In the genomic region with DNA sequence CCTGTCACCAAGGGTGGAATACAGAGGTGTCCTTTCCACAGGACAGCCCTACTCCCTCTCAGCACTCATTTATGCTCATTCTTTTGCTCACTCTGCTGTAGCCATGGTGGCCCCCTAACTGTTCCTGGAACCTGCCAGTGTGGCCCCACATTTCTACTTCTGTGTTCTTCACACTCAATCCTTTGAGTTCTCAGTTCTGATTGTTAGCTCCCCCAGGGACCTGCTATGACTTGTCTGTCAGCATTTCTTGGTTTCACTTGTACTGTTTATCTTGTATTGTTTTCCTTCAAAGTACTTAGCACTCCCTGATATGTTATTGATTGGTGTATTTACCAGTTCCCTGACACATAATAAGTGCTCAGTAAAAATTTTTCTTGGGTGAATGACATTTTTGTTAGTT, we compare ENCODE assay signal across 13 cellular contexts. TPM values are rescaled to one million over a fixed set of nuclear protein-coding genes. Genes with fewer than 3 reads are reported as not detected.
DNase-seq lines count a peak whose midpoint lies in the region; ATAC-seq, FAIRE-seq and TF ChIP-seq lines count a peak whose summit lies in the region.
"Had no signal": no experiment of that assay in that cellular context is flagged by ENCODE, and none has a peak within 500 bp of the region (broad histone marks: within the 10 kb centered on the region; RNA-seq: fewer than 3 reads in every experiment).

No MANE protein-coding gene starts in this region.

- ATAC-seq in GM18861 (IDR thresholded peaks at IDR 0.05; ENCODE audit: unreplicated experiment) (peak; percentile 94), GM21360 (IDR thresholded peaks at IDR 0.05; ENCODE audit: unreplicated experiment) (peak; percentile 84), HG03064 (IDR thresholded peaks at IDR 0.05; ENCODE audit: low read depth, unreplicated experiment) (peak; percentile 90)
- no peak for ATAC-seq in activated CD4-positive, CD25-positive, alpha-beta regulatory T cell treated with anti-CD3 and anti-CD28 coated beads, Interleukin-2, amount 50 U/mL, for 24 hours
- ATAC-seq: left colon had no signal

- intact Hi-C loops in activated T-helper 2 cell treated with anti-CD3 and anti-CD28 coated beads, Interferon-gamma antibody, Interleukin-2, Interleukin-4, amounts not matched to agents 10 μg/mL and 5 μg/mL and 100 μg/mL, durations not matched to agents 14 hours and 24 hours and 36 hours (cut with micrococcal nuclease) = no loop called here
- intact Hi-C loops in cardiac septum (cut with DNase I) = no loop called here

- H3K9me3 Mint-ChIP-seq in activated T-helper 2 cell treated with anti-CD3 and anti-CD28 coated beads, Interferon-gamma antibody, Interleukin-2, Interleukin-4, amounts not matched to agents 10 μg/mL and 5 μg/mL and 100 μg/mL, durations not matched to agents 14 hours and 24 hours and 36 hours = no peaks in the 10 kb centered on the region

- no peaks in the 10 kb centered on the region for H3K27me3 Mint-ChIP-seq in activated T-helper 2 cell treated with anti-CD3 and anti-CD28 coated beads, Interferon-gamma antibody, Interleukin-2, Interleukin-4, amounts not matched to agents 10 μg/mL and 5 μg/mL and 100 μg/mL, durations not matched to agents 14 hours and 24 hours and 36 hours (ENCODE audit: low read depth)

- no peak for FAIRE-seq in D721Med (lab: Jason Lieb, UNC)
- FAIRE-seq: bronchial epithelial cell had no signal

- no peak for TF ChIP-seq CTCF in D721Med (IDR thresholded peaks at IDR 0.05; ENCODE audit: insufficient read depth, missing control alignments)

- H3K27ac Mint-ChIP-seq in activated T-helper 2 cell treated with anti-CD3 and anti-CD28 coated beads, Interferon-gamma antibody, Interleukin-2, Interleukin-4, amounts not matched to agents 10 μg/mL and 5 μg/mL and 100 μg/mL, durations not matched to agents 14 hours and 24 hours and 36 hours = peak overlapping the region; percentile 4

- H3K36me3 Mint-ChIP-seq in activated T-helper 2 cell treated with anti-CD3 and anti-CD28 coated beads, Interferon-gamma antibody, Interleukin-2, Interleukin-4, amounts not matched to agents 10 μg/mL and 5 μg/mL and 100 μg/mL, durations not matched to agents 14 hours and 24 hours and 36 hours (ENCODE audit: low read depth) = peaks cover 63% of the 10 kb centered on the region

- no peak for DNase-seq in activated T-helper 2 cell treated with anti-CD3 and anti-CD28 coated beads, Interferon-gamma antibody, Interleukin-2, Interleukin-4, amounts not matched to agents 10 μg/mL and 5 μg/mL and 100 μg/mL, durations not matched to agents 14 hours and 24 hours and 36 hours (ENCODE audit: low spot score)
- no peak for DNase-seq in D721Med (ENCODE audit: insufficient read length, low spot score)
- DNase-seq in cardiac septum (ENCODE audit: low spot score) = no peak
- DNase-seq: DMS79 treated with DMSO at 0.1 percent for 48 hours; left colon; SJCRH30; stimulated activated CD4-positive, alpha-beta T cell treated with anti-CD3 and anti-CD28 coated beads, Interleukin-2, amount 100 ng/mL, for 24 hours; testis had no signal

- no peak overlapping the region for H3K4me3 Mint-ChIP-seq in activated T-helper 2 cell treated with anti-CD3 and anti-CD28 coated beads, Interferon-gamma antibody, Interleukin-2, Interleukin-4, amounts not matched to agents 10 μg/mL and 5 μg/mL and 100 μg/mL, durations not matched to agents 14 hours and 24 hours and 36 hours (ENCODE audit: low read depth)

- peaks cover 10% of the 10 kb centered on the region for H3K4me1 Mint-ChIP-seq in activated T-helper 2 cell treated with anti-CD3 and anti-CD28 coated beads, Interferon-gamma antibody, Interleukin-2, Interleukin-4, amounts not matched to agents 10 μg/mL and 5 μg/mL and 100 μg/mL, durations not matched to agents 14 hours and 24 hours and 36 hours (ENCODE audit: low read depth)

RNA-seq across cellular contexts. Expression of a gene that starts 14.9 kb away (rescaled TPM):
- 73.7 and 76.3 TPM in 2 replicates for total RNA-seq in activated T-helper 2 cell treated with anti-CD3 and anti-CD28 coated beads, Interferon-gamma antibody, Interleukin-2, Interleukin-4, amounts not matched to agents 10 μg/mL and 5 μg/mL and 100 μg/mL, durations not matched to agents 14 hours and 24 hours and 36 hours
- 62.9 TPM for total RNA-seq in cardiac septum

RNA-seq across cellular contexts. Expression of a gene that starts 33.1 kb away (rescaled TPM):
- total RNA-seq in activated T-helper 2 cell treated with anti-CD3 and anti-CD28 coated beads, Interferon-gamma antibody, Interleukin-2, Interleukin-4, amounts not matched to agents 10 μg/mL and 5 μg/mL and 100 μg/mL, durations not matched to agents 14 hours and 24 hours and 36 hours = 8.3 and 9.4 TPM in 2 replicates
- 0.35 TPM for total RNA-seq in cardiac septum

Comparison
In these comparisons a context has a peak if more than half of its experiments do, and no peak if none do; other contexts are left out.
1. ATAC-seq: peak in GM18861 (single experiment), GM21360 (single experiment) and HG03064 (single experiment); none in activated CD4-positive, CD25-positive, alpha-beta regulatory T cell treated with anti-CD3 and anti-CD28 coated beads, Interleukin-2, amount 50 U/mL, for 24 hours (0 of 2).